ENCODE assay signal across 9 cellular contexts in the genomic region with DNA sequence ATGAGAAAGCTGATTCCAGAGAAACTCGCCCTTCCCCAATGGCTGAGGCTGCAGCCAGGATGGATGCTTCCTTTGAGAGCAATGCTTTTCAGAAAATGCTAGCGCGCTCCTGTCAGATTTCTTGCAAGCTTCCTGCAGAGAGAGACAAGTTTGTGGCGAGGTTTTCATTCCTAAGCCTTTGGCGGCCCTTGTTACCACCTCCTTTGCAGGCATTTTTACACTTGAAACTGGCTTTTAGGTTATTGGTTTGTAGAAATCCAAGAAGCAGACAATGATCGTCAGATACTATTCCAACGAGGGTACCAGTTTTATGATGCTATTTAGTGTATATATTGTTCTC. TPM values are rescaled to one million over a fixed set of nuclear protein-coding genes. Genes with fewer than 3 reads are reported as not detected.
A peak's percentile ranks its signal among the peaks of the same experiment; 100 is the strongest.
DNase-seq lines count a peak whose midpoint lies in the region; ATAC-seq and TF ChIP-seq lines count a peak whose summit lies in the region.
"Had no signal": no experiment of that assay in that cellular context is flagged by ENCODE, and none has a peak within 500 bp of the region (broad histone marks: within the 10 kb centered on the region; RNA-seq: fewer than 3 reads in every experiment).

No MANE protein-coding gene starts in this region.

- peaks cover 62 to 84% of the 10 kb centered on the region in 2 donors for H3K27me3 Mint-ChIP-seq in CD8-positive, alpha-beta memory T cell

- no peak overlapping the region for H3K9ac ChIP-seq in SK-N-MC (ENCODE audit: insufficient read length)
- no peak overlapping the region for H3K9ac ChIP-seq in fibroblast of lung (ENCODE audit: insufficient read depth, low read length)

- H3K4me3 ChIP-seq in CD8-positive, alpha-beta memory T cell (ENCODE audit: low read length): no peak overlapping the region
- H3K4me3 ChIP-seq in SK-N-MC: peak overlapping the region; percentile 81
- peak overlapping the region in 1 of 4 experiments; percentile 33 for H3K4me3 ChIP-seq in fibroblast of lung (replicated peaks in 1 of 4; ENCODE audit: control extremely low read depth in 1 of 4, insufficient read depth in 1 of 4, low read depth in 3 of 4, low read length in 4 of 4)
- peak overlapping the region; percentile 40 for H3K4me3 ChIP-seq in retinal pigment epithelial cell (ENCODE audit: low read length)

- no peaks in the 10 kb centered on the region for H3K9me3 ChIP-seq in CD8-positive, alpha-beta memory T cell (ENCODE audit: low read length)
- no peaks in the 10 kb centered on the region for H3K9me3 ChIP-seq in SK-N-MC (ENCODE audit: low read depth, low read length)
- no peaks in the 10 kb centered on the region for H3K9me3 ChIP-seq in fibroblast of lung (ENCODE audit: control insufficient read depth, insufficient read depth, low read depth, low read length)

- no peak for DNase-seq in CD8-positive, alpha-beta memory T cell
- no peak for DNase-seq in SK-N-MC (ENCODE audit: low read depth, low spot score)
- peak in 1 of 2 donors; percentile 58 for DNase-seq in fibroblast of lung (ENCODE audit: low read depth in 2 of 2)
- DNase-seq in retinal pigment epithelial cell (ENCODE audit: low read depth): no peak
- DNase-seq in Kasumi-1 (lab: John Stamatoyannopoulos, UW): no peak
- no peak for DNase-seq in middle frontal gyrus (ENCODE audit: extremely low spot score, low spot score)

- no peaks in the 10 kb centered on the region for H3K36me3 ChIP-seq in CD8-positive, alpha-beta memory T cell (ENCODE audit: insufficient read depth, low read length)
- H3K36me3 ChIP-seq in SK-N-MC (ENCODE audit: insufficient read depth, low read length) (no peaks in the 10 kb centered on the region), fibroblast of lung (ENCODE audit: control insufficient read depth, insufficient read depth, low read length) (no peaks in the 10 kb centered on the region)

- no peaks in the 10 kb centered on the region for H3K79me2 ChIP-seq in fibroblast of lung (ENCODE audit: control insufficient read depth, insufficient read depth, low read length)

- H3K4me2 ChIP-seq in fibroblast of lung (ENCODE audit: extremely low read depth, insufficient read depth, low read length): peak overlapping the region; percentile 54

- H3K4me3 Mint-ChIP-seq in CD8-positive, alpha-beta memory T cell: peak overlapping the region; percentile 38 to 81 (median 57)

- H3K27ac ChIP-seq in CD8-positive, alpha-beta memory T cell (ENCODE audit: low read depth, low read length): no peak overlapping the region
- H3K27ac ChIP-seq in SK-N-MC (no peak overlapping the region), fibroblast of lung (ENCODE audit: insufficient read depth, low read length) (no peak overlapping the region)

- POLR2A ChIA-PET in CD8-positive, alpha-beta memory T cell (lab: Charles Lee): no interaction called here

- peaks cover 21 to 34% (median 27%) of the 10 kb centered on the region in 3 donors for H3K4me1 Mint-ChIP-seq in CD8-positive, alpha-beta memory T cell

- no peak overlapping the region for H2AFZ ChIP-seq in fibroblast of lung (ENCODE audit: low read length)

- H3K27me3 ChIP-seq in CD8-positive, alpha-beta memory T cell (ENCODE audit: insufficient read depth, low read length, poor library complexity, severe bottlenecking): peaks cover 32% of the 10 kb centered on the region
- peaks cover 24% of the 10 kb centered on the region for H3K27me3 ChIP-seq in fibroblast of lung (ENCODE audit: control insufficient read depth, insufficient read depth, low read length)

- no peak for ATAC-seq in GM21723 (IDR thresholded peaks at IDR 0.05; ENCODE audit: unreplicated experiment)
- ATAC-seq in GM19351 (IDR thresholded peaks at IDR 0.05; ENCODE audit: unreplicated experiment): no peak

- H4K20me1 ChIP-seq in fibroblast of lung (ENCODE audit: control insufficient read depth, extremely low read depth, insufficient read depth, low read length): no peaks in the 10 kb centered on the region

- CTCF ChIA-PET in CD8-positive, alpha-beta memory T cell (lab: Charles Lee): interaction anchor here (1.5 kb wide), 1 partner anchor 15 kb away, joined by 3 read pairs; no protein-coding TSS in a partner anchor

- H3K27ac Mint-ChIP-seq in CD8-positive, alpha-beta memory T cell: no peak overlapping the region

- TF ChIP-seq CTCF in fibroblast of lung (conservative IDR thresholded peaks at IDR 0.05 in 1 of 2, IDR thresholded peaks at IDR 0.05 in 1 of 2; ENCODE audit: low read depth in 1 of 2, low read length in 2 of 2): no peak
- no peak for TF ChIP-seq CTCF in retinal pigment epithelial cell (conservative IDR thresholded peaks at IDR 0.05; ENCODE audit: low read depth, low read length)

- H3K36me3 Mint-ChIP-seq in CD8-positive, alpha-beta memory T cell: no peaks in the 10 kb centered on the region

- no peaks in the 10 kb centered on the region for H3K9me3 Mint-ChIP-seq in CD8-positive, alpha-beta memory T cell

- peaks cover 6% of the 10 kb centered on the region for H3K4me1 ChIP-seq in CD8-positive, alpha-beta memory T cell (ENCODE audit: insufficient read depth, low read length)
- H3K4me1 ChIP-seq in fibroblast of lung (ENCODE audit: control insufficient read depth, extremely low read depth, insufficient read depth, low read length): no peaks in the 10 kb centered on the region

RNA-seq across cellular contexts. Expression of a gene that starts 1.1 kb away (rescaled TPM):
- under 1 TPM; 0.04 TPM for total RNA-seq in CD8-positive, alpha-beta memory T cell
- not detected for polyA plus RNA-seq in CD8-positive, alpha-beta memory T cell
- total RNA-seq in fibroblast of lung: under 0.01 TPM in 2 replicates
- polyA plus RNA-seq in fibroblast of lung: 0.03 and 0.23 TPM in 2 replicates
- polyA plus RNA-seq in fibroblast of lung (2012): 0.13 and 0.28 TPM in 2 replicates
- polyA minus RNA-seq in fibroblast of lung (ENCODE audit: low replicate concordance): not detected in 2 replicates
- total RNA-seq: HT-29 had no signal
